In genomic region chr15:42274693-42274971, GRCh38 we compare ENCODE assay signal across 8 cellular contexts. TPM values are rescaled to one million over a fixed set of nuclear protein-coding genes. Genes with fewer than 3 reads are reported as not detected.
DNase-seq lines count a peak whose midpoint lies in the region; ATAC-seq and TF ChIP-seq lines count a peak whose summit lies in the region.

No MANE protein-coding gene starts in this region.

- 31 to 54% methylated on average over 7 of the region's 7 CpGs for WGBS in lung, 2 donors
- WGBS in tibial nerve, 2 donors = 50 to 55% methylated on average over 7 of the region's 7 CpGs

- H3K9me3 ChIP-seq in lung (ENCODE audit: control insufficient read depth in 2 of 2, insufficient read depth in 1 of 2, low read length in 1 of 2) (no peaks in the 10 kb centered on the region), tibial nerve (no peaks in the 10 kb centered on the region)

- no peak for TF ChIP-seq EP300 in tibial nerve (IDR thresholded peaks at IDR 0.05)

- peaks cover 60% of the 10 kb centered on the region for H3K36me3 Mint-ChIP-seq in activated T-cell treated with anti-CD3 and anti-CD28 coated beads, Interleukin-2, amount 50 U/mL, for 24 hours (ENCODE audit: low read depth)

- H3K27me3 ChIP-seq in lung (ENCODE audit: control insufficient read depth, insufficient read depth) = no peaks in the 10 kb centered on the region
- no peaks in the 10 kb centered on the region for H3K27me3 ChIP-seq in tibial nerve

- peak overlapping the region; percentile 99 for H3K4me3 Mint-ChIP-seq in activated T-cell treated with anti-CD3 and anti-CD28 coated beads, Interleukin-2, amount 50 U/mL, for 24 hours

- no peak for TF ChIP-seq POLR2A in tibial nerve (IDR thresholded peaks at IDR 0.05)

- no peaks in the 10 kb centered on the region for H3K27me3 Mint-ChIP-seq in activated T-cell treated with anti-CD3 and anti-CD28 coated beads, Interleukin-2, amount 50 U/mL, for 24 hours

- peak overlapping the region; percentile 71 for H3K4me3 ChIP-seq in astrocyte of the cerebellum (ENCODE audit: low read depth, low read length)
- H3K4me3 ChIP-seq in lung = peak overlapping the region; percentile 0
- peak overlapping the region; percentile 49 to 85 (median 74) for H3K4me3 ChIP-seq in tibial nerve

- peaks cover 45% of the 10 kb centered on the region for H3K4me1 Mint-ChIP-seq in activated T-cell treated with anti-CD3 and anti-CD28 coated beads, Interleukin-2, amount 50 U/mL, for 24 hours (ENCODE audit: low read depth)

- H3K27ac Mint-ChIP-seq in activated T-cell treated with anti-CD3 and anti-CD28 coated beads, Interleukin-2, amount 50 U/mL, for 24 hours = peak overlapping the region; percentile 100

- H3K36me3 ChIP-seq in lung (ENCODE audit: control insufficient read depth in 2 of 2, insufficient read depth in 2 of 2, low read length in 2 of 2) (peaks cover 0 to 6% of the 10 kb centered on the region in 2 donors), tibial nerve (peaks cover 0 to 14% (median 0%) of the 10 kb centered on the region in 3 donors)

- peak overlapping the region; percentile 96 to 99 for H3K27ac ChIP-seq in lung (ENCODE audit: low read depth in 1 of 2, low read length in 1 of 2)
- peak overlapping the region; percentile 89 to 99 (median 94) for H3K27ac ChIP-seq in tibial nerve

- DNase-seq in activated T-cell treated with anti-CD3 and anti-CD28 coated beads, Interleukin-2, amount 50 U/mL, for 24 hours = no peak
- DNase-seq in activated T-cell treated with anti-CD3 and anti-CD28 coated beads, Interleukin-2, amount 50 U/mL, for 48 hours = no peak
- DNase-seq in astrocyte of the cerebellum (ENCODE audit: low read depth) (no peak), lung (ENCODE audit: low spot score) (no peak), tibial nerve (ENCODE audit: low spot score in 2 of 2) (no peak), middle frontal gyrus (ENCODE audit: extremely low spot score, low spot score) (no peak), NCI-H2107 treated with DMSO at 0.1 percent for 48 hours (lab: John Stamatoyannopoulos, UW; ENCODE audit: unreplicated experiment) (no peak), DMS53 treated with DMSO at 0.1 percent for 48 hours (lab: John Stamatoyannopoulos, UW; ENCODE audit: unreplicated experiment) (no peak)

- no peaks in the 10 kb centered on the region for H3K9me3 Mint-ChIP-seq in activated T-cell treated with anti-CD3 and anti-CD28 coated beads, Interleukin-2, amount 50 U/mL, for 24 hours

- TF ChIP-seq CTCF in astrocyte of the cerebellum (IDR thresholded peaks at IDR 0.05; ENCODE audit: low read depth, low read length, missing control alignments) (no peak), lung (IDR thresholded peaks at IDR 0.05; ENCODE audit: control extremely low read depth, extremely low read depth) (no peak), tibial nerve (IDR thresholded peaks at IDR 0.05) (no peak)

- no peak for ATAC-seq in lung (ENCODE audit: insufficient read depth, low FRiP score)

- in situ Hi-C loops in astrocyte of the cerebellum (cut with HindIII; ENCODE audit: low sequenced_read_pairs) = loop anchor here (25.0 kb wide), 1 partner anchor 163 kb away; no protein-coding TSS in a partner anchor

- H3K4me1 ChIP-seq in lung (ENCODE audit: control insufficient read depth in 2 of 2, insufficient read depth in 2 of 2, low read length in 2 of 2) = peaks cover 0 to 14% of the 10 kb centered on the region in 2 donors
- peaks cover 0 to 53% (median 29%) of the 10 kb centered on the region in 4 donors for H3K4me1 ChIP-seq in tibial nerve

RNA-seq across cellular contexts. Expression of gene TMEM87A, which starts 1.4 kb away (rescaled TPM):
- total RNA-seq in lung (100 to 1,000 TPM; 110 to 196 TPM), tibial nerve (10 to 100 TPM; 51.1 to 58.6 (median 55.7) TPM)
- 10 to 100 TPM; 50.3 to 63.8 TPM for polyA plus RNA-seq in lung

RNA-seq across cellular contexts. Expression of gene GANC, which starts 1.6 kb away (rescaled TPM):
- total RNA-seq in lung = 100 to 1,000 TPM in 1 of 2 donors, 10 to 100 TPM in 1; 73.9 to 105 TPM
- 10 to 100 TPM; 19.6 to 33.4 TPM for polyA plus RNA-seq in lung
- total RNA-seq in tibial nerve = 10 to 100 TPM; 24.3 to 35.5 (median 34.2) TPM

Comparison
In these comparisons a context has a peak if more than half of its experiments do, and no peak if none do; other contexts are left out.
1. H3K4me3 ChIP-seq: peak in every context shown above with its lines; median percentile 74 in tibial nerve; 71 in astrocyte of the cerebellum; 0 in lung.